Comparison of ENCODE assay signal across 20 cellular contexts in genomic region chr20:64056639-64056888, GRCh38. TPM values are rescaled to one million over a fixed set of nuclear protein-coding genes. Genes with fewer than 3 reads are reported as not detected.
DNase-seq lines count a peak whose midpoint lies in the region; ATAC-seq, FAIRE-seq and TF ChIP-seq lines count a peak whose summit lies in the region.
"Had no signal": no experiment of that assay in that cellular context is flagged by ENCODE, and none has a peak within 500 bp of the region (broad histone marks: within the 10 kb centered on the region; RNA-seq: fewer than 3 reads in every experiment).

No MANE protein-coding gene starts in this region.

- no peaks in the 10 kb centered on the region for H3K36me3 ChIP-seq in Peyer's patch
- no peaks in the 10 kb centered on the region for H3K36me3 ChIP-seq in H1 (ENCODE audit: control insufficient read depth in 2 of 4, insufficient read depth in 4 of 4, low read length in 3 of 4)
- H3K36me3 ChIP-seq in mesenchymal stem cell (ENCODE audit: control insufficient read depth in 1 of 2, insufficient read depth in 2 of 2, low read depth in 1 of 2, low read length in 2 of 2): no peaks in the 10 kb centered on the region
- no peaks in the 10 kb centered on the region for H3K36me3 ChIP-seq in suprapubic skin
- H3K36me3 ChIP-seq: brain microvascular endothelial cell had no signal

- no peaks in the 10 kb centered on the region for H3K79me1 ChIP-seq in H1 (ENCODE audit: low read depth, low read length)
- H3K79me1 ChIP-seq in mesenchymal stem cell (replicated peaks; ENCODE audit: low read length, poor library complexity, severe bottlenecking): no peaks in the 10 kb centered on the region

- H3K79me2 ChIP-seq in H1 (ENCODE audit: control insufficient read depth in 1 of 2, insufficient read depth in 2 of 2, low read length in 2 of 2): no peaks in the 10 kb centered on the region

- no peaks in the 10 kb centered on the region for H3K9me3 ChIP-seq in Peyer's patch
- H3K9me3 ChIP-seq in H1 (ENCODE audit: insufficient read depth in 2 of 2, low read depth in 1 of 2, low read length in 1 of 2): no peaks in the 10 kb centered on the region
- H3K9me3 ChIP-seq in mesenchymal stem cell (ENCODE audit: control insufficient read depth, low read length): no peaks in the 10 kb centered on the region
- no peaks in the 10 kb centered on the region for H3K9me3 ChIP-seq in suprapubic skin

- no peak overlapping the region for H3K4me2 ChIP-seq in H1 (ENCODE audit: insufficient read depth in 1 of 2, low read depth in 2 of 2, low read length in 2 of 2)
- no peak overlapping the region for H3K4me2 ChIP-seq in mesenchymal stem cell (ENCODE audit: low read length, poor library complexity, severe bottlenecking)

- TF ChIP-seq CTCF in Peyer's patch (IDR thresholded peaks at IDR 0.05): no peak
- TF ChIP-seq CTCF in H1 (IDR thresholded peaks at IDR 0.05; ENCODE audit: control extremely low read depth in 1 of 3, insufficient read depth in 1 of 3, low read depth in 1 of 3, low read length in 3 of 3): no peak
- no peak for TF ChIP-seq CTCF in suprapubic skin (IDR thresholded peaks at IDR 0.05)

- H2BK20ac ChIP-seq in H1 (ENCODE audit: low read length): no peak overlapping the region

- H2BK12ac ChIP-seq in H1 (ENCODE audit: low read depth, low read length): no peak overlapping the region
- H2BK12ac ChIP-seq in mesenchymal stem cell (ENCODE audit: low read length in 2 of 2): peak overlapping the region in 1 of 2 experiments; percentile 26

- TF ChIP-seq RAD21 in H1 (IDR thresholded peaks at IDR 0.05 in 1 of 2, conservative IDR thresholded peaks at IDR 0.05 in 1 of 2; ENCODE audit: low read depth in 2 of 2, low read length in 2 of 2): no peak

- H3K27me3 ChIP-seq in Peyer's patch (no peaks in the 10 kb centered on the region), H1 (replicated peaks in 1 of 4; ENCODE audit: control insufficient read depth in 3 of 4, extremely low read depth in 1 of 4, insufficient read depth in 3 of 4, low read length in 3 of 4) (peaks cover 0 to 9% (median 3%) of the 10 kb centered on the region in 4 experiments; a peak in 2 of 7 replicates), mesenchymal stem cell (ENCODE audit: control insufficient read depth in 1 of 2, insufficient read depth in 1 of 2, low read length in 2 of 2) (peaks cover 12 to 68% of the 10 kb centered on the region in 2 experiments), suprapubic skin (peaks cover 19% of the 10 kb centered on the region)
- H3K27me3 ChIP-seq: brain microvascular endothelial cell had no signal

- H3K27ac ChIP-seq in Peyer's patch (peak overlapping the region in 3 of 4 donors; percentile 14 to 61 (median 31)), H1 (ENCODE audit: low read depth, low read length) (no peak overlapping the region), mesenchymal stem cell (ENCODE audit: low read length, poor library complexity, severe bottlenecking) (no peak overlapping the region), suprapubic skin (peak overlapping the region; percentile 26)
- H3K27ac ChIP-seq: brain microvascular endothelial cell, RWPE1 had no signal

- H3K56ac ChIP-seq in H1 (replicated peaks; ENCODE audit: insufficient read length, low read depth, low read length): no peak overlapping the region

- no peak for FAIRE-seq in H1 (lab: Jason Lieb, UNC)
- FAIRE-seq: colon, endometrium, K562 had no signal

- DNase-seq in Peyer's patch: no peak
- DNase-seq in H1 (ENCODE audit: low read depth in 1 of 2, low spot score in 2 of 2): no peak
- no peak for DNase-seq in mesenchymal stem cell
- DNase-seq in suprapubic skin (ENCODE audit: low spot score in 2 of 2): no peak
- DNase-seq in posterior vena cava (ENCODE audit: low spot score): no peak
- DNase-seq: activated CD4-positive, alpha-beta T cell treated with anti-CD3 and anti-CD28 coated beads for 1 hour; DMS79; GOT3; mammary epithelial cell; NCI-H187 treated with DMSO at 0.1 percent for 48 hours; NK-92 treated with Interleukin-12 subunit alpha and Interleukin-12 subunit beta, amount 100 ng/mL, for 24 hours; stimulated activated CD4-positive, alpha-beta T cell treated with anti-CD3 and anti-CD28 coated beads, Interleukin-1b, Interleukin-23, amount 100 ng/mL, for 48 hours; stimulated activated naive B cell treated with anti-CD40 and anti-IgM and Interleukin-4, amounts not matched to agents 10 μg/mL and 1 μg/mL and 100 μg/mL, for 72 hours had no signal

- H2BK5ac ChIP-seq in H1 (ENCODE audit: low read depth, low read length): no peak overlapping the region
- H2BK5ac ChIP-seq in mesenchymal stem cell (ENCODE audit: low read depth, low read length, poor library complexity, severe bottlenecking): no peak overlapping the region

- ATAC-seq in GM19397 (IDR thresholded peaks at IDR 0.05; ENCODE audit: unreplicated experiment): no peak
- ATAC-seq in activated CD4-positive, CD25-positive, alpha-beta regulatory T cell treated with anti-CD3 and anti-CD28 coated beads, Interleukin-2, amount 50 U/mL, for 24 hours: no peak

- no peaks in the 10 kb centered on the region for H4K20me1 ChIP-seq in H1 (replicated peaks in 1 of 2; ENCODE audit: control insufficient read depth in 1 of 2, insufficient read depth in 2 of 2, low read length in 2 of 2)

- H3K14ac ChIP-seq in H1 (ENCODE audit: insufficient read length) (no peak overlapping the region), mesenchymal stem cell (ENCODE audit: low read length in 2 of 2) (no peak overlapping the region)

- TF ChIP-seq EP300 in H1 (IDR thresholded peaks at IDR 0.05; ENCODE audit: borderline replicate concordance in 1 of 2, low read depth in 2 of 2, low read length in 2 of 2) (no peak), suprapubic skin (IDR thresholded peaks at IDR 0.05) (no peak)

- no peak overlapping the region for H3K4ac ChIP-seq in H1 (replicated peaks; ENCODE audit: insufficient read length, low read depth, low read length)
- no peak overlapping the region for H3K4ac ChIP-seq in mesenchymal stem cell (ENCODE audit: low read depth in 1 of 2, low read length in 2 of 2)

- H3K9ac ChIP-seq in H1 (replicated peaks in 1 of 4; ENCODE audit: extremely low read depth in 1 of 4, low read depth in 3 of 4, low read length in 3 of 4) (no peak overlapping the region), mesenchymal stem cell (ENCODE audit: low read length) (no peak overlapping the region)

- H2AFZ ChIP-seq in H1 (ENCODE audit: low read length): no peak overlapping the region
- no peak overlapping the region for H2AFZ ChIP-seq in mesenchymal stem cell (ENCODE audit: low read depth, low read length)

- H3K23me2 ChIP-seq in H1 (ENCODE audit: low read depth, low read length): no peaks in the 10 kb centered on the region

- H4K8ac ChIP-seq in H1 (ENCODE audit: extremely low read depth, insufficient read depth, low read length) (no peak overlapping the region), mesenchymal stem cell (ENCODE audit: low read length) (no peak overlapping the region)

- H2AK5ac ChIP-seq in H1 (ENCODE audit: low read depth, low read length) (no peak overlapping the region), mesenchymal stem cell (ENCODE audit: low read length, severe bottlenecking) (no peak overlapping the region)

- 81% methylated on average over 7 of the region's 7 CpGs; no CpG with 5 or more reads in 1 of the 2 experiments for WGBS in H1 (ENCODE audit: extremely low coverage in 1 of 2, insufficient coverage in 1 of 2, insufficient read length in 1 of 2, insufficient replicate concordance in 2 of 2, low coverage in 1 of 2, low lambda C conversion rate in 2 of 2, missing lambda C conversion rate in 1 of 2), 2 experiments
- 58% methylated on average over 7 of the region's 7 CpGs for WGBS in mesenchymal stem cell
- WGBS in suprapubic skin: 100% methylated on average over 1 of the region's 7 CpGs

- 0 out of 2 replicates have a peak overlapping the region, but pooled peaks have one; percentile 98 for H2BK15ac ChIP-seq in H1 (ENCODE audit: low read length)
- peak overlapping the region; percentile 17 for H2BK15ac ChIP-seq in mesenchymal stem cell (ENCODE audit: low read depth, poor library complexity, severe bottlenecking)

- CTCF ChIA-PET in H1 (lab: Charles Lee; ENCODE audit: partially characterized antibody): interaction anchor here (5.5 to 15.0 kb wide), 2 partner anchors 17 to 25 kb away, joined by 68 to 139 read pairs; partner anchors contain the start of genes LKAAEAR1, OPRL1 and RGS19

- POLR2A ChIA-PET in H1 (lab: Charles Lee; ENCODE audit: partially characterized antibody): interaction anchor here (1.7 to 1.8 kb wide), 2 partner anchors 12 to 17 kb away, joined by 8 to 9 read pairs; no protein-coding TSS in a partner anchor

- H4K5ac ChIP-seq in H1 (ENCODE audit: insufficient read length, low read depth, low read length): no peak overlapping the region

- H3K4me1 ChIP-seq in Peyer's patch: peaks cover 0 to 13% (median 4%) of the 10 kb centered on the region in 4 donors
- peaks cover 0 to 18% (median 13%) of the 10 kb centered on the region in 4 experiments; a peak in 6 of 7 replicates for H3K4me1 ChIP-seq in H1 (replicated peaks in 1 of 4; ENCODE audit: control insufficient read depth in 3 of 4, insufficient read depth in 4 of 4, low read length in 3 of 4)
- peaks cover 45% of the 10 kb centered on the region for H3K4me1 ChIP-seq in mesenchymal stem cell (ENCODE audit: control insufficient read depth, insufficient read depth, low read depth, low read length)
- peaks cover 42% of the 10 kb centered on the region for H3K4me1 ChIP-seq in suprapubic skin

- H4K91ac ChIP-seq in H1 (replicated peaks; ENCODE audit: insufficient read length, low read length) (no peak overlapping the region), mesenchymal stem cell (ENCODE audit: low read length) (no peak overlapping the region)

- intact Hi-C loops in posterior vena cava (cut with DNase I): loop anchor here in 1 of 2 donors (5.0 kb wide), 1 partner anchor 1874 kb away; the partner anchor contains the start of gene MTG2

- no peak overlapping the region for H2BK120ac ChIP-seq in H1 (replicated peaks; ENCODE audit: low read depth, low read length)
- H2BK120ac ChIP-seq in mesenchymal stem cell (ENCODE audit: low read depth, low read length): peak overlapping the region; percentile 4

- H3K18ac ChIP-seq in H1 (ENCODE audit: extremely low read depth, low read length): no peak overlapping the region
- no peak overlapping the region for H3K18ac ChIP-seq in mesenchymal stem cell (ENCODE audit: low read depth in 1 of 2, low read length in 2 of 2)

- H3K4me3 ChIP-seq in Peyer's patch: no peak overlapping the region
- H3K4me3 ChIP-seq in H1 (ENCODE audit: extremely low read depth in 1 of 4, insufficient read depth in 2 of 4, low read depth in 3 of 4, low read length in 4 of 4): no peak overlapping the region
- H3K4me3 ChIP-seq in mesenchymal stem cell (ENCODE audit: insufficient read depth in 1 of 2, low read depth in 1 of 2, low read length in 2 of 2): no peak overlapping the region
- H3K4me3 ChIP-seq in suprapubic skin: no peak overlapping the region
- H3K4me3 ChIP-seq: K562 had no signal

- H3K23ac ChIP-seq in H1 (ENCODE audit: insufficient read length) (no peak overlapping the region), mesenchymal stem cell (ENCODE audit: low read length in 2 of 2) (no peak overlapping the region)

- TF ChIP-seq POLR2A in Peyer's patch (IDR thresholded peaks at IDR 0.05) (no peak), H1 (IDR thresholded peaks at IDR 0.05; ENCODE audit: control extremely low read depth in 1 of 2, low read depth in 2 of 2, low read length in 2 of 2) (no peak), suprapubic skin (IDR thresholded peaks at IDR 0.05) (no peak)

RNA-seq across cellular contexts. Expression of gene TCEA2, which starts 6.4 kb away (rescaled TPM):
- total RNA-seq in Peyer's patch (10 to 100 TPM in 2 of 4 donors, 1 to 10 TPM in 2; 4.7 to 19.8 (median 8.3) TPM), suprapubic skin (10 to 100 TPM in 3 of 4 donors, 1 to 10 TPM in 1; 8.6 to 27.9 (median 13.2) TPM), posterior vena cava (10 to 100 TPM; 39.5 to 41.3 TPM)
- total RNA-seq in H1 (2021; fragmentation: NEBNext Ultra II Directional; extraction: Animal tissue kit (Norgen Biotek cat#: 25700)): 41.4 and 46.3 TPM in 2 replicates
- 42.3 and 66.0 TPM in 2 replicates for polyA plus RNA-seq in H1 (2011; rRNA removed)
- 52.5 TPM for polyA plus RNA-seq in H1 (2011; cell fraction: cytosol; rRNA removed)
- polyA plus RNA-seq in H1 (2011; cell fraction: nucleus; rRNA removed): 118 TPM
- polyA plus RNA-seq in H1 (2012, experiment 1 of 2): 34.2 to 60.1 TPM (median 48.8 TPM) in 4 replicates
- polyA plus RNA-seq in H1 (2012, experiment 2 of 2): 35.4 TPM
- 55.3 TPM for polyA plus RNA-seq in H1 (2013, experiment 1 of 2)
- 51.7 TPM for polyA plus RNA-seq in H1 (2013, experiment 2 of 2)
- polyA minus RNA-seq in H1 (2011; rRNA and poly(A)+ RNA removed): 9.5 and 12.8 TPM in 2 replicates
- 14.2 TPM for polyA minus RNA-seq in H1 (2011; cell fraction: cytosol; rRNA and poly(A)+ RNA removed)
- 35.6 TPM for polyA minus RNA-seq in H1 (2011; cell fraction: nucleus; rRNA and poly(A)+ RNA removed)
- polyA plus RNA-seq in mesenchymal stem cell (2013, experiment 1 of 2): 57.9 TPM
- polyA plus RNA-seq in mesenchymal stem cell (2013, experiment 2 of 2): 60.9 TPM

RNA-seq across cellular contexts. Expression of gene SOX18, which starts 7.1 kb away (rescaled TPM):
- total RNA-seq in Peyer's patch (1 to 10 TPM in 3 of 4 donors, not detected in 1; 2.8 to 6.6 (median 3.4) TPM), suprapubic skin (1 to 10 TPM in 3 of 4 donors, under 1 TPM in 1; 0.79 to 8.7 (median 3.3) TPM), posterior vena cava (10 to 100 TPM; 40.8 to 47.6 TPM)
- 0.23 TPM in 1 of 2 replicates, not detected in the other for total RNA-seq in H1 (2021; fragmentation: NEBNext Ultra II Directional; extraction: Animal tissue kit (Norgen Biotek cat#: 25700))
- polyA plus RNA-seq in H1 (2011; rRNA removed): 0.08 and 0.09 TPM in 2 replicates
- polyA plus RNA-seq in H1 (2011; cell fraction: cytosol; rRNA removed): not detected
- 0.13 TPM for polyA plus RNA-seq in H1 (2011; cell fraction: nucleus; rRNA removed)
- polyA plus RNA-seq in H1 (2012, experiment 1 of 2): 0.14 to 0.16 TPM in 2 of 4 replicates, not detected in the others
- 0.22 TPM for polyA plus RNA-seq in H1 (2012, experiment 2 of 2)
- 0.34 TPM for polyA plus RNA-seq in H1 (2013, experiment 1 of 2)
- polyA plus RNA-seq in H1 (2013, experiment 2 of 2): 0.39 TPM
- polyA minus RNA-seq in H1 (2011; rRNA and poly(A)+ RNA removed): not detected in 2 replicates
- polyA minus RNA-seq in H1 (2011; cell fraction: cytosol; rRNA and poly(A)+ RNA removed): not detected
- polyA minus RNA-seq in H1 (2011; cell fraction: nucleus; rRNA and poly(A)+ RNA removed): 0.30 TPM
- polyA plus RNA-seq in mesenchymal stem cell (2013, experiment 1 of 2): 0.33 TPM
- polyA plus RNA-seq in mesenchymal stem cell (2013, experiment 2 of 2): 0.27 TPM
- polyA plus RNA-seq: mammary epithelial cell had no signal

RNA-seq across cellular contexts. Expression of gene C20orf204, which starts 20.6 kb away (rescaled TPM):
- total RNA-seq in Peyer's patch: 1 to 10 TPM in 2 of 4 donors, under 1 TPM in 2; 0.18 to 2.1 (median 1.1) TPM
- 0.52 and 0.61 TPM in 2 replicates for total RNA-seq in H1 (2021; fragmentation: NEBNext Ultra II Directional; extraction: Animal tissue kit (Norgen Biotek cat#: 25700))
- 0.39 and 0.96 TPM in 2 replicates for polyA plus RNA-seq in H1 (2011; rRNA removed)
- polyA plus RNA-seq in H1 (2011; cell fraction: cytosol; rRNA removed): 0.36 TPM
- 2.6 TPM for polyA plus RNA-seq in H1 (2011; cell fraction: nucleus; rRNA removed)
- 0.10 to 0.39 TPM (median 0.25 TPM) in 4 replicates for polyA plus RNA-seq in H1 (2012, experiment 1 of 2)
- 0.13 TPM for polyA plus RNA-seq in H1 (2012, experiment 2 of 2)
- 0.57 TPM for polyA plus RNA-seq in H1 (2013, experiment 1 of 2)
- 0.40 TPM for polyA plus RNA-seq in H1 (2013, experiment 2 of 2)
- polyA minus RNA-seq in H1 (2011; rRNA and poly(A)+ RNA removed): 0.29 and 0.41 TPM in 2 replicates
- 0.22 TPM for polyA minus RNA-seq in H1 (2011; cell fraction: cytosol; rRNA and poly(A)+ RNA removed)
- polyA minus RNA-seq in H1 (2011; cell fraction: nucleus; rRNA and poly(A)+ RNA removed): 2.3 TPM
- polyA plus RNA-seq in mesenchymal stem cell (2013, experiment 1 of 2): 0.07 TPM
- 0.10 TPM for polyA plus RNA-seq in mesenchymal stem cell (2013, experiment 2 of 2)
- 1 to 10 TPM; 1.1 to 5.1 (median 1.8) TPM for total RNA-seq in suprapubic skin
- total RNA-seq in posterior vena cava: under 1 TPM; 0.76 to 0.83 TPM

RNA-seq across cellular contexts. Expression of gene RGS19, which starts 22.8 kb away (rescaled TPM):
- 10 to 100 TPM in 1 of 4 donors, 1 to 10 TPM in 3; 3.3 to 39.6 (median 6.8) TPM for total RNA-seq in Peyer's patch
- total RNA-seq in H1 (2021; fragmentation: NEBNext Ultra II Directional; extraction: Animal tissue kit (Norgen Biotek cat#: 25700)): 12.7 and 13.1 TPM in 2 replicates
- 16.8 and 21.9 TPM in 2 replicates for polyA plus RNA-seq in H1 (2011; rRNA removed)
- 14.6 TPM for polyA plus RNA-seq in H1 (2011; cell fraction: cytosol; rRNA removed)
- polyA plus RNA-seq in H1 (2011; cell fraction: nucleus; rRNA removed): 18.9 TPM
- 9.5 to 12.1 TPM (median 10.6 TPM) in 4 replicates for polyA plus RNA-seq in H1 (2012, experiment 1 of 2)
- 8.8 TPM for polyA plus RNA-seq in H1 (2012, experiment 2 of 2)
- 9.0 TPM for polyA plus RNA-seq in H1 (2013, experiment 1 of 2)
- 8.9 TPM for polyA plus RNA-seq in H1 (2013, experiment 2 of 2)
- 4.3 and 4.8 TPM in 2 replicates for polyA minus RNA-seq in H1 (2011; rRNA and poly(A)+ RNA removed)
- polyA minus RNA-seq in H1 (2011; cell fraction: cytosol; rRNA and poly(A)+ RNA removed): 8.7 TPM
- 6.3 TPM for polyA minus RNA-seq in H1 (2011; cell fraction: nucleus; rRNA and poly(A)+ RNA removed)
- 11.6 TPM for polyA plus RNA-seq in mesenchymal stem cell (2013, experiment 1 of 2)
- polyA plus RNA-seq in mesenchymal stem cell (2013, experiment 2 of 2): 13.4 TPM
- total RNA-seq in suprapubic skin: 10 to 100 TPM; 14.8 to 18.4 (median 16.2) TPM
- 10 to 100 TPM; 18.0 to 19.1 TPM for total RNA-seq in posterior vena cava

RNA-seq across cellular contexts. Expression of gene OPRL1, which starts 23.3 kb away (rescaled TPM):
- total RNA-seq in Peyer's patch (under 1 TPM in 1 of 4 donors, not detected in 3; 0.27 TPM), suprapubic skin (under 1 TPM; 0.45 to 0.68 (median 0.52) TPM), posterior vena cava (1 to 10 TPM in 1 of 2 donors, under 1 TPM in 1; 0.76 to 1.4 TPM)
- 0.52 and 0.63 TPM in 2 replicates for total RNA-seq in H1 (2021; fragmentation: NEBNext Ultra II Directional; extraction: Animal tissue kit (Norgen Biotek cat#: 25700))
- polyA plus RNA-seq in H1 (2011; rRNA removed): 0.98 and 2.0 TPM in 2 replicates
- 1.3 TPM for polyA plus RNA-seq in H1 (2011; cell fraction: cytosol; rRNA removed)
- 2.1 TPM for polyA plus RNA-seq in H1 (2011; cell fraction: nucleus; rRNA removed)
- 0.52 to 1.4 TPM (median 1.1 TPM) in 4 replicates for polyA plus RNA-seq in H1 (2012, experiment 1 of 2)
- polyA plus RNA-seq in H1 (2012, experiment 2 of 2): 0.81 TPM
- 0.39 TPM for polyA plus RNA-seq in H1 (2013, experiment 1 of 2)
- 0.46 TPM for polyA plus RNA-seq in H1 (2013, experiment 2 of 2)
- polyA minus RNA-seq in H1 (2011; rRNA and poly(A)+ RNA removed): 1.2 and 1.4 TPM in 2 replicates
- 1.4 TPM for polyA minus RNA-seq in H1 (2011; cell fraction: cytosol; rRNA and poly(A)+ RNA removed)
- 0.50 TPM for polyA minus RNA-seq in H1 (2011; cell fraction: nucleus; rRNA and poly(A)+ RNA removed)
- polyA plus RNA-seq in mesenchymal stem cell (2013, experiment 1 of 2): 0.54 TPM
- polyA plus RNA-seq in mesenchymal stem cell (2013, experiment 2 of 2): 0.40 TPM

Comparison
In these comparisons a context has a peak if more than half of its experiments do, and no peak if none do; other contexts are left out.
1. H3K27ac ChIP-seq: peak in Peyer's patch (3 of 4) and suprapubic skin (single experiment); none in H1 (single experiment) and mesenchymal stem cell (single experiment).
2. RNA of gene SOX18, which starts 7.1 kb away (total RNA-seq): 40.8 to 47.6 TPM in posterior vena cava; 0.79 to 8.7 TPM in suprapubic skin, 2.8 to 6.6 TPM in Peyer's patch and 0.23 TPM in H1; every median in the first group is over 4 times any median in the second.